In the genomic region with DNA sequence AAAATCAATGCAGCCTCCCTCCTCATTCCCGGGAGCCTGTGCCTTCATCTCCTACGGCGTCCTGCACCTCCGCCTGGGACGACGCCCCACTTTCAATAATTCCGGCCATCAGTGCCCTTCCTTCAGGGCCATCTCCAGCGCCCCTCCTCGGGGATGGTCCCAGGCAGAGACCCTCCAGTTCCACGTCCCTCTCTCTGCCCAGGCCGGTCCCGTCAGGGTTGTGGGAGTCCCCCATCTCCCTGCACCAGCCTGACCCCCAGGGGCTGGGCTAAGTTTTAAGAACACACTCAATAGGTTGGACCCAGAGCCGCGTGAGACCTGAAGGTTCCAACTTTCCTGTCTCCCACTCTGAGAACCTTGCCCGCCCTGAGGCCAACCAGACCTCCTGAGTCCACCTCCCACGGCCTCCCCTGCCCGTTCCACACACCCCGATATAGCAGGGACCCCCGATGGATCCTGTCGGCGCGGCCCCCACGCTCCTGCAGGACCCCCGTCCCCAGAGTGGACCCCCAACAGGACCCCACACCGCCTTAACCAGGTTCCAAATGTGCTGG, we compare ENCODE assay signal across 6 cellular contexts. TPM values are rescaled to one million over a fixed set of nuclear protein-coding genes. Genes with fewer than 3 reads are reported as not detected.
DNase-seq lines count a peak whose midpoint lies in the region; ATAC-seq, FAIRE-seq and TF ChIP-seq lines count a peak whose summit lies in the region.

No MANE protein-coding gene starts in this region.

- peaks cover 0 to 4% of the 10 kb centered on the region in 2 experiments; a peak in 1 of 4 replicates for H3K79me2 ChIP-seq in H1 (ENCODE audit: control insufficient read depth in 1 of 2, insufficient read depth in 2 of 2, low read length in 2 of 2)

- no peak overlapping the region for H3K27ac ChIP-seq in H1 (ENCODE audit: low read depth, low read length)

- no peak for TF ChIP-seq EP300 in H1 (IDR thresholded peaks at IDR 0.05; ENCODE audit: borderline replicate concordance in 1 of 2, low read depth in 2 of 2, low read length in 2 of 2)

- H2BK5ac ChIP-seq in H1 (ENCODE audit: low read depth, low read length): no peak overlapping the region

- TF ChIP-seq CTCF in H1 (IDR thresholded peaks at IDR 0.05; ENCODE audit: control extremely low read depth in 1 of 3, insufficient read depth in 1 of 3, low read depth in 1 of 3, low read length in 3 of 3) (no peak), retinal pigment epithelial cell (conservative IDR thresholded peaks at IDR 0.05; ENCODE audit: low read depth, low read length) (no peak)

- H2AK5ac ChIP-seq in H1 (ENCODE audit: low read depth, low read length): no peak overlapping the region

- H2BK120ac ChIP-seq in H1 (replicated peaks; ENCODE audit: low read depth, low read length): no peak overlapping the region

- DNase-seq in NCI-H69 (lab: John Stamatoyannopoulos, UW) (peak; percentile 23), H1 (ENCODE audit: low read depth in 1 of 2, low spot score in 2 of 2) (no peak), retinal pigment epithelial cell (ENCODE audit: low read depth) (no peak), NOMO-1 treated with DMSO at 0.1 percent for 48 hours (lab: John Stamatoyannopoulos, UW; ENCODE audit: unreplicated experiment) (no peak), occipital lobe (lab: John Stamatoyannopoulos, UW) (no peak)

- no peak for TF ChIP-seq POLR2A in H1 (IDR thresholded peaks at IDR 0.05; ENCODE audit: control extremely low read depth in 1 of 2, low read depth in 2 of 2, low read length in 2 of 2)

- H3K23me2 ChIP-seq in H1 (ENCODE audit: low read depth, low read length): peaks cover 3% of the 10 kb centered on the region; the same call in 1 of the 2 replicates

- H2BK20ac ChIP-seq in H1 (ENCODE audit: low read length): no peak overlapping the region

- no peak overlapping the region for H2BK15ac ChIP-seq in H1 (ENCODE audit: low read length)

- peak overlapping the region; percentile 57 to 77 for H3K4me2 ChIP-seq in H1 (ENCODE audit: insufficient read depth in 1 of 2, low read depth in 2 of 2, low read length in 2 of 2)

- peaks cover 5% of the 10 kb centered on the region; the same call in 1 of the 2 replicates for H3K79me1 ChIP-seq in H1 (ENCODE audit: low read depth, low read length)

- H3K9ac ChIP-seq in H1 (replicated peaks in 1 of 4; ENCODE audit: extremely low read depth in 1 of 4, low read depth in 3 of 4, low read length in 3 of 4): peak overlapping the region in 3 of 4 experiments; percentile 5 to 78 (median 70); a peak in 5 of 7 replicates

- no peak overlapping the region for H2AFZ ChIP-seq in H1 (ENCODE audit: low read length)

- H2BK12ac ChIP-seq in H1 (ENCODE audit: low read depth, low read length): no peak overlapping the region

- H3K4me3 ChIP-seq in H1 (ENCODE audit: extremely low read depth in 1 of 4, insufficient read depth in 2 of 4, low read depth in 3 of 4, low read length in 4 of 4) (peak overlapping the region; percentile 67 to 96 (median 72)), retinal pigment epithelial cell (ENCODE audit: low read length) (peak overlapping the region; percentile 89)

- no peak overlapping the region for H4K5ac ChIP-seq in H1 (ENCODE audit: insufficient read length, low read depth, low read length)

- no peak overlapping the region for H3K56ac ChIP-seq in H1 (replicated peaks; ENCODE audit: insufficient read length, low read depth, low read length)

- peaks cover 0 to 6% (median 0%) of the 10 kb centered on the region in 4 experiments; a peak in 1 of 8 replicates for H3K36me3 ChIP-seq in H1 (ENCODE audit: control insufficient read depth in 2 of 4, insufficient read depth in 4 of 4, low read length in 3 of 4)

- peaks cover 0 to 14% (median 10%) of the 10 kb centered on the region in 4 experiments; a peak in 6 of 7 replicates for H3K4me1 ChIP-seq in H1 (replicated peaks in 1 of 4; ENCODE audit: control insufficient read depth in 3 of 4, insufficient read depth in 4 of 4, low read length in 3 of 4)

- no peak for FAIRE-seq in H1 (lab: Jason Lieb, UNC)

- no peak overlapping the region for H4K91ac ChIP-seq in H1 (replicated peaks; ENCODE audit: insufficient read length, low read length)

- H4K20me1 ChIP-seq in H1 (replicated peaks in 1 of 2; ENCODE audit: control insufficient read depth in 1 of 2, insufficient read depth in 2 of 2, low read length in 2 of 2): peaks cover 2 to 7% of the 10 kb centered on the region in 2 experiments

- WGBS in H1 (ENCODE audit: extremely low coverage in 1 of 2, insufficient coverage in 1 of 2, insufficient read length in 1 of 2, insufficient replicate concordance in 2 of 2, low coverage in 1 of 2, low lambda C conversion rate in 2 of 2, missing lambda C conversion rate in 1 of 2), 2 experiments: 61% methylated on average over 15 of the region's 25 CpGs; no CpG with 5 or more reads in 1 of the 2 experiments

- H3K18ac ChIP-seq in H1 (ENCODE audit: extremely low read depth, low read length): no peak overlapping the region; the same call in 1 of the 2 replicates

- peaks cover 0 to 3% (median 0%) of the 10 kb centered on the region in 4 experiments; a peak in 4 of 7 replicates for H3K27me3 ChIP-seq in H1 (replicated peaks in 1 of 4; ENCODE audit: control insufficient read depth in 3 of 4, extremely low read depth in 1 of 4, insufficient read depth in 3 of 4, low read length in 3 of 4)

- H3K14ac ChIP-seq in H1 (ENCODE audit: insufficient read length): no peak overlapping the region

- CTCF ChIA-PET in H1 (lab: Charles Lee; ENCODE audit: partially characterized antibody): interaction anchor here (0.7 to 3.5 kb wide), 5 partner anchors 8 to 85 kb away, joined by 3 to 21 read pairs (median 6); no protein-coding TSS in a partner anchor

- peak overlapping the region; percentile 19 for H3K4ac ChIP-seq in H1 (replicated peaks; ENCODE audit: insufficient read length, low read depth, low read length)

- peaks cover 0 to 5% of the 10 kb centered on the region in 2 experiments; a peak in 2 of 4 replicates for H3K9me3 ChIP-seq in H1 (ENCODE audit: insufficient read depth in 2 of 2, low read depth in 1 of 2, low read length in 1 of 2)

- no peak overlapping the region for H3K23ac ChIP-seq in H1 (ENCODE audit: insufficient read length)

- peak overlapping the region; percentile 82; the same call in 1 of the 2 replicates for H4K8ac ChIP-seq in H1 (ENCODE audit: extremely low read depth, insufficient read depth, low read length)

- TF ChIP-seq RAD21 in H1 (IDR thresholded peaks at IDR 0.05 in 1 of 2, conservative IDR thresholded peaks at IDR 0.05 in 1 of 2; ENCODE audit: low read depth in 2 of 2, low read length in 2 of 2): no peak

- POLR2A ChIA-PET in H1 (lab: Charles Lee; ENCODE audit: partially characterized antibody): interaction anchor here (0.6 to 1.5 kb wide), 4 partner anchors 53 to 181 kb away, joined by 3 to 5 read pairs (median 4); no protein-coding TSS in a partner anchor

- ATAC-seq in GM18498 (IDR thresholded peaks at IDR 0.05; ENCODE audit: unreplicated experiment): no peak

TF ChIP-seq in H1, 55 proteins besides CTCF, POLR2A, EP300 and RAD21 (continues in another document):
- no peak for TF ChIP-seq JUN (IDR thresholded peaks at IDR 0.05; ENCODE audit: low read depth, low read length)
- no peak for TF ChIP-seq MAFK (IDR thresholded peaks at IDR 0.05; ENCODE audit: low read depth, low read length)
- no peak for TF ChIP-seq SIN3A (conservative IDR thresholded peaks at IDR 0.05 in 1 of 2, IDR thresholded peaks at IDR 0.05 in 1 of 2; ENCODE audit: low read depth in 1 of 2, low read length in 2 of 2)
- TF ChIP-seq SRF (IDR thresholded peaks at IDR 0.05; ENCODE audit: low read depth, low read length): no peak

RNA-seq across cellular contexts. Expression of a gene that starts 0.6 kb away (rescaled TPM):
- total RNA-seq in H1 (2021; fragmentation: NEBNext Ultra II Directional; extraction: Animal tissue kit (Norgen Biotek cat#: 25700)): 41.9 and 47.8 TPM in 2 replicates
- 103 and 153 TPM in 2 replicates for polyA plus RNA-seq in H1 (2011; rRNA removed)
- polyA plus RNA-seq in H1 (2011; cell fraction: cytosol; rRNA removed): 80.8 TPM
- 202 TPM for polyA plus RNA-seq in H1 (2011; cell fraction: nucleus; rRNA removed)
- 26.3 to 50.2 TPM (median 47.7 TPM) in 4 replicates for polyA plus RNA-seq in H1 (2012, experiment 1 of 2)
- 46.4 TPM for polyA plus RNA-seq in H1 (2012, experiment 2 of 2)
- polyA plus RNA-seq in H1 (2013, experiment 1 of 2): 62.3 TPM
- 53.9 TPM for polyA plus RNA-seq in H1 (2013, experiment 2 of 2)
- polyA minus RNA-seq in H1 (2011; rRNA and poly(A)+ RNA removed): 46.0 and 81.2 TPM in 2 replicates
- polyA minus RNA-seq in H1 (2011; cell fraction: cytosol; rRNA and poly(A)+ RNA removed): 40.2 TPM
- 34.3 TPM for polyA minus RNA-seq in H1 (2011; cell fraction: nucleus; rRNA and poly(A)+ RNA removed)
- 6.2 TPM for total RNA-seq in occipital lobe

RNA-seq across cellular contexts. Expression of a gene that starts 32.4 kb away (rescaled TPM):
- total RNA-seq in H1 (2021; fragmentation: NEBNext Ultra II Directional; extraction: Animal tissue kit (Norgen Biotek cat#: 25700)): 2.8 and 4.1 TPM in 2 replicates
- 3.7 and 17.8 TPM in 2 replicates for polyA plus RNA-seq in H1 (2011; rRNA removed)
- polyA plus RNA-seq in H1 (2011; cell fraction: cytosol; rRNA removed): 8.9 TPM
- 17.1 TPM for polyA plus RNA-seq in H1 (2011; cell fraction: nucleus; rRNA removed)
- polyA plus RNA-seq in H1 (2012, experiment 1 of 2): 1.4 to 2.8 TPM (median 1.6 TPM) in 4 replicates
- polyA plus RNA-seq in H1 (2012, experiment 2 of 2): 1.7 TPM
- 1.1 TPM for polyA plus RNA-seq in H1 (2013, experiment 1 of 2)
- 1.5 TPM for polyA plus RNA-seq in H1 (2013, experiment 2 of 2)
- polyA minus RNA-seq in H1 (2011; rRNA and poly(A)+ RNA removed): 0.76 and 2.1 TPM in 2 replicates
- not detected for polyA minus RNA-seq in H1 (2011; cell fraction: cytosol; rRNA and poly(A)+ RNA removed)
- polyA minus RNA-seq in H1 (2011; cell fraction: nucleus; rRNA and poly(A)+ RNA removed): 1.4 TPM
- total RNA-seq in occipital lobe: not detected

RNA-seq across cellular contexts. Expression of a gene that starts 54.3 kb away (rescaled TPM):
- total RNA-seq in H1 (2021; fragmentation: NEBNext Ultra II Directional; extraction: Animal tissue kit (Norgen Biotek cat#: 25700)): 15.9 and 20.9 TPM in 2 replicates
- polyA plus RNA-seq in H1 (2011; rRNA removed): 15.0 and 22.9 TPM in 2 replicates
- 15.4 TPM for polyA plus RNA-seq in H1 (2011; cell fraction: cytosol; rRNA removed)
- polyA plus RNA-seq in H1 (2011; cell fraction: nucleus; rRNA removed): 24.2 TPM
- polyA plus RNA-seq in H1 (2012, experiment 1 of 2): 11.8 to 16.6 TPM (median 13.8 TPM) in 4 replicates
- 10.5 TPM for polyA plus RNA-seq in H1 (2012, experiment 2 of 2)
- polyA plus RNA-seq in H1 (2013, experiment 1 of 2): 13.4 TPM
- 13.0 TPM for polyA plus RNA-seq in H1 (2013, experiment 2 of 2)
- 10.8 and 12.8 TPM in 2 replicates for polyA minus RNA-seq in H1 (2011; rRNA and poly(A)+ RNA removed)
- polyA minus RNA-seq in H1 (2011; cell fraction: cytosol; rRNA and poly(A)+ RNA removed): 4.4 TPM
- 12.4 TPM for polyA minus RNA-seq in H1 (2011; cell fraction: nucleus; rRNA and poly(A)+ RNA removed)
- total RNA-seq in occipital lobe: 14.5 TPM

RNA-seq across cellular contexts. Expression of a gene that starts 54.4 kb away (rescaled TPM):
- 72.9 and 77.7 TPM in 2 replicates for total RNA-seq in H1 (2021; fragmentation: NEBNext Ultra II Directional; extraction: Animal tissue kit (Norgen Biotek cat#: 25700))
- 87.5 and 105 TPM in 2 replicates for polyA plus RNA-seq in H1 (2011; rRNA removed)
- polyA plus RNA-seq in H1 (2011; cell fraction: cytosol; rRNA removed): 84.1 TPM
- 140 TPM for polyA plus RNA-seq in H1 (2011; cell fraction: nucleus; rRNA removed)
- 71.3 to 123 TPM (median 104 TPM) in 4 replicates for polyA plus RNA-seq in H1 (2012, experiment 1 of 2)
- 156 TPM for polyA plus RNA-seq in H1 (2012, experiment 2 of 2)
- polyA plus RNA-seq in H1 (2013, experiment 1 of 2): 97.6 TPM
- 103 TPM for polyA plus RNA-seq in H1 (2013, experiment 2 of 2)
- 29.0 and 36.8 TPM in 2 replicates for polyA minus RNA-seq in H1 (2011; rRNA and poly(A)+ RNA removed)
- 32.7 TPM for polyA minus RNA-seq in H1 (2011; cell fraction: cytosol; rRNA and poly(A)+ RNA removed)
- polyA minus RNA-seq in H1 (2011; cell fraction: nucleus; rRNA and poly(A)+ RNA removed): 47.1 TPM
- total RNA-seq in occipital lobe: 14.5 TPM
